1 cellular context compared by ENCODE assay signal in genomic region chr19:52024478-52024877, GRCh38.
TF ChIP-seq lines count a peak whose summit lies in the region.
"Not testable (repeated sequence)": the region's sequence is repeated elsewhere in the genome, so short reads cannot be mapped to it uniquely, and the experiment has no call there.

No MANE protein-coding gene starts in this region.

TF ChIP-seq in HepG2, 621 proteins besides CTCF, POLR2A, EP300 and RAD21 (continues in another document):
- peak; percentile 38; the same call in 1 of the 2 replicates for TF ChIP-seq NR2F6 (IDR thresholded peaks at IDR 0.05)
- TF ChIP-seq NR2F6 (CRISPR knock-in tag; IDR thresholded peaks at IDR 0.05); SOX6 (IDR thresholded peaks at IDR 0.05); FOXP1 (IDR thresholded peaks at IDR 0.05); FOXA1 (IDR thresholded peaks at IDR 0.05): not testable (repeated sequence)
- TF ChIP-seq SOX13 (IDR thresholded peaks at IDR 0.05), result peak; percentile 86
- peak in 1 of 2 experiments; percentile 97; a peak in 2 of 4 replicates for TF ChIP-seq SOX13 (CRISPR knock-in tag; conservative IDR thresholded peaks at IDR 0.05 in 1 of 2, IDR thresholded peaks at IDR 0.05 in 1 of 2)
- peak; percentile 99 for TF ChIP-seq PITX1 (CRISPR knock-in tag; IDR thresholded peaks at IDR 0.05)
- peak; percentile 82; the same call in 1 of the 2 replicates for TF ChIP-seq HNF1A (IDR thresholded peaks at IDR 0.05; ENCODE audit: low read depth)
- peak; percentile 90 for TF ChIP-seq HNF1A (CRISPR knock-in tag; IDR thresholded peaks at IDR 0.05; ENCODE audit: borderline replicate concordance)
- TF ChIP-seq PAXIP1 (CRISPR knock-in tag; conservative IDR thresholded peaks at IDR 0.05), result peak; percentile 51
- TF ChIP-seq TBX2 (CRISPR knock-in tag; IDR thresholded peaks at IDR 0.05; ENCODE audit: borderline replicate concordance), result peak; percentile 36; the same call in 1 of the 2 replicates
- peak; percentile 84 for TF ChIP-seq GATAD2A (CRISPR knock-in tag; IDR thresholded peaks at IDR 0.05)
- TF ChIP-seq NCOA2 (CRISPR knock-in tag; IDR thresholded peaks at IDR 0.05), result peak; percentile 65
- peak; percentile 87 for TF ChIP-seq SOX6 (CRISPR knock-in tag; IDR thresholded peaks at IDR 0.05)
- TF ChIP-seq ZNF644 (CRISPR knock-in tag; IDR thresholded peaks at IDR 0.05; ENCODE audit: low read depth), result 0 out of 2 replicates have a peak, but pooled peaks have one; percentile 29
- TF ChIP-seq KAT8 (CRISPR knock-in tag; IDR thresholded peaks at IDR 0.05), result 0 out of 2 replicates have a peak, but pooled peaks have one; percentile 22
- peak; percentile 36; the same call in 1 of the 2 replicates for TF ChIP-seq RXRB (CRISPR knock-in tag; IDR thresholded peaks at IDR 0.05; ENCODE audit: borderline replicate concordance)
- TF ChIP-seq RARA (CRISPR knock-in tag; IDR thresholded peaks at IDR 0.05), result peak; percentile 38; the same call in 1 of the 2 replicates
- 0 out of 2 replicates have a peak, but pooled peaks have one; percentile 25 for TF ChIP-seq DRAP1 (CRISPR knock-in tag; IDR thresholded peaks at IDR 0.05)
- TF ChIP-seq IRF2 (CRISPR knock-in tag; IDR thresholded peaks at IDR 0.05), result 0 out of 2 replicates have a peak, but pooled peaks have one; percentile 47
- 0 out of 2 replicates have a peak, but pooled peaks have one; percentile 23 for TF ChIP-seq ZNF362 (CRISPR knock-in tag; IDR thresholded peaks at IDR 0.05; ENCODE audit: borderline replicate concordance)
- TF ChIP-seq HOMEZ (CRISPR knock-in tag; IDR thresholded peaks at IDR 0.05; ENCODE audit: low read depth), result peak; percentile 48; the same call in 1 of the 2 replicates
- TF ChIP-seq ZGPAT (CRISPR knock-in tag; IDR thresholded peaks at IDR 0.05), result 0 out of 2 replicates have a peak, but pooled peaks have one; percentile 37
- TF ChIP-seq FOXP1 (CRISPR knock-in tag; IDR thresholded peaks at IDR 0.05), result peak; percentile 41; the same call in 1 of the 2 replicates
- TF ChIP-seq ARNTL (CRISPR knock-in tag; IDR thresholded peaks at IDR 0.05), result 0 out of 2 replicates have a peak, but pooled peaks have one; percentile 20
- peak; percentile 66; the same call in 1 of the 2 replicates for TF ChIP-seq RERE (CRISPR knock-in tag; IDR thresholded peaks at IDR 0.05; ENCODE audit: low read depth)
- peak; percentile 32; the same call in 1 of the 2 replicates for TF ChIP-seq MED1 (CRISPR knock-in tag; IDR thresholded peaks at IDR 0.05)
- 0 out of 2 replicates have a peak, but pooled peaks have one; percentile 15 for TF ChIP-seq ATF2 (CRISPR knock-in tag; IDR thresholded peaks at IDR 0.05)
- peak; percentile 83 for TF ChIP-seq FOXA1 (CRISPR knock-in tag; IDR thresholded peaks at IDR 0.05)
